Comparison of ENCODE assay signal across 8 cellular contexts in genomic region chr5:1522601-1523479, GRCh38.
DNase-seq lines count a peak whose midpoint lies in the region; ATAC-seq and TF ChIP-seq lines count a peak whose summit lies in the region.

No MANE protein-coding gene starts in this region.

- ATAC-seq in GM18498 (IDR thresholded peaks at IDR 0.05; ENCODE audit: unreplicated experiment) = peak; percentile 23
- no peak for ATAC-seq in GM18907 (IDR thresholded peaks at IDR 0.05; ENCODE audit: unreplicated experiment)

- DNase-seq in astrocyte of the cerebellum (ENCODE audit: low read depth) (no peak), islet precursor cell (peak; percentile 55), C1 segment of cervical spinal cord (lab: John Stamatoyannopoulos, UW) (no peak), NCI-H510A treated with DMSO at 0.1 percent for 48 hours (lab: John Stamatoyannopoulos, UW) (no peak)
- DNase-seq in stimulated activated CD4-positive, alpha-beta T cell treated with anti-CD3 and anti-CD28 coated beads, Interleukin-4, amount 100 ng/mL, for 24 hours = peak; percentile 11

- TF ChIP-seq CTCF in KMS-11 (conservative IDR thresholded peaks at IDR 0.05; ENCODE audit: low read depth, low read length) (no peak), astrocyte of the cerebellum (IDR thresholded peaks at IDR 0.05; ENCODE audit: low read depth, low read length, missing control alignments) (no peak)

- in situ Hi-C loops in astrocyte of the cerebellum (cut with HindIII; ENCODE audit: low sequenced_read_pairs) = no loop called here

- peak overlapping the region; percentile 67 for H3K4me2 ChIP-seq in KMS-11

- peak overlapping the region; percentile 38 for H2AFZ ChIP-seq in KMS-11 (ENCODE audit: low read depth)

- peaks cover 19% of the 10 kb centered on the region for H3K4me1 ChIP-seq in KMS-11 (ENCODE audit: low read depth, poor library complexity, severe bottlenecking)

- peak overlapping the region; percentile 35 for H3K27ac ChIP-seq in KMS-11

- H3K9ac ChIP-seq in KMS-11 = peak overlapping the region; percentile 61

- no peaks in the 10 kb centered on the region for H3K27me3 ChIP-seq in KMS-11 (ENCODE audit: insufficient read depth, low read depth)

- H3K4me3 ChIP-seq in KMS-11 (IDR thresholded peaks at IDR 0.05; ENCODE audit: insufficient read depth, low read depth, low read length) = no peak overlapping the region
- H3K4me3 ChIP-seq in astrocyte of the cerebellum (ENCODE audit: low read depth, low read length) = peak overlapping the region; percentile 53

- peaks cover 15% of the 10 kb centered on the region; the same call in 1 of the 2 replicates for H3K36me3 ChIP-seq in KMS-11 (ENCODE audit: insufficient read depth)

- peaks cover 55% of the 10 kb centered on the region for H3K79me2 ChIP-seq in KMS-11 (ENCODE audit: insufficient read depth, low read depth)

- peaks cover 11% of the 10 kb centered on the region for H4K20me1 ChIP-seq in KMS-11 (ENCODE audit: insufficient read depth)

Comparison
In these comparisons a context has a peak if more than half of its experiments do, and no peak if none do; other contexts are left out.
1. DNase-seq: peak in islet precursor cell (single experiment) and stimulated activated CD4-positive, alpha-beta T cell treated with anti-CD3 and anti-CD28 coated beads, Interleukin-4, amount 100 ng/mL, for 24 hours (single experiment); none in astrocyte of the cerebellum (single experiment), C1 segment of cervical spinal cord (0 of 14) and NCI-H510A treated with DMSO at 0.1 percent for 48 hours (single experiment).